ENCODE assay signal across 12 cellular contexts in the genomic region with DNA sequence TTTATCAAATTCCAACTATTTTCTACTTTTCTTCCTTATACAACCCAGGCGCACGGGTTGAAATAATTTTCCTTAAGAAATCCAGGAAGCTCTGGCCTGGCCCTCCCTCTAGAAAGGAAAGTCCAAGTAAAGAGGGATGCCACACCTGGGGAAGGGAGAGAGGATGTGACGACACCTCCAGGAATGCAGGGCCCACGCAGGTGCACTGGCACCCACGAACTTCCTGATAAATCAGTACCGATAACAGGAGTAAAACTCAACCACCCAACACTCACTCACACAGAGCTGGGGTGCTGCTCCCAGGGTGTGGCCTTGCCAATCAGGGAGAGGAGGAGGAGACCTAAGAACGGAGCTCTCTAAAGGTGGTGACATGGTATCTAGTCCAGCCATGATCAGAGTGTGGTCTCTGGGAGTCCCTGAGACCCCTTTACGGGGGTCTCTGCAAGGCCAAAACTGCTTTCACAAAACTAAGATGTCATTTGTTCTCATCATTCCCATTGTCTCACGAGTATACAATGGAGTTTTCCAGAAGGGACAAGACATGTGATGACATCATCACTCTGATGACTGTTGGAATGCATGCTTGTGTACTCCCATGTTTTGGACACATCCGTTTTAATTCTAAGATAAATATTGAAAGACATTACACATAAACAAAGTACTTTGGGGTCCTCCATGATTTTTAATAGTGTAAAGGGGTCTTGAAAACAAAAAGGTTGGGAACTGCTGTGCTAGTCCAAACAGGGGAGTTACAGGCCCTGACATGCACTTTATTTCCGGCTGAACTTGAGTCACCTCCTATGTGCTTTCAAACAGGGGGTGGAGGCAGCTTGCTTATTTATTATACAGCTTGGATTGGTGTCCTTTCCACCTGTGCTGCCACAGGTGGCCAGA. TPM values are rescaled to one million over a fixed set of nuclear protein-coding genes. Genes with fewer than 3 reads are reported as not detected.
DNase-seq lines count a peak whose midpoint lies in the region; ATAC-seq and TF ChIP-seq lines count a peak whose summit lies in the region.
"Had no signal": no experiment of that assay in that cellular context is flagged by ENCODE, and none has a peak within 500 bp of the region (broad histone marks: within the 10 kb centered on the region; RNA-seq: fewer than 3 reads in every experiment).

No MANE protein-coding gene starts in this region.

- no peaks in the 10 kb centered on the region for H3K9me2 ChIP-seq in Karpas-422 (replicated peaks; ENCODE audit: insufficient read depth, low read length)

- CTCF ChIA-PET in A673 (lab: Charles Lee): no interaction called here

- no TSS peak for BruUV-seq in A673 (replicated peaks; lab: Mats Ljungman, UMichigan)

- peaks cover 28% of the 10 kb centered on the region for H3K79me2 ChIP-seq in Karpas-422 (ENCODE audit: low read length)

- H3K4me3 ChIP-seq in colonic mucosa: no peak overlapping the region
- no peak overlapping the region for H3K4me3 ChIP-seq in mucosa of rectum (ENCODE audit: low read length in 2 of 2)
- no peak overlapping the region for H3K4me3 ChIP-seq in A673 (ENCODE audit: low read depth, low read length, poor library complexity, severe bottlenecking)
- no peak overlapping the region for H3K4me3 ChIP-seq in Karpas-422 (ENCODE audit: low read length)

- H2AFZ ChIP-seq in Karpas-422 (ENCODE audit: low read length): no peak overlapping the region

- H3K27ac Mint-ChIP-seq in stimulated activated naive CD8-positive, alpha-beta T cell treated with anti-CD3 and anti-CD28 coated beads, Interleukin-15, Interleukin-2, amounts not matched to agents 100 ng/mL and 50 ng/mL, for 24 hours: no peak overlapping the region
- H3K27ac Mint-ChIP-seq: activated T-helper 2 cell treated with anti-CD3 and anti-CD28 coated beads, Interferon-gamma antibody, Interleukin-2, Interleukin-4, amounts not matched to agents 10 μg/mL and 5 μg/mL and 100 μg/mL, durations not matched to agents 14 hours and 24 hours and 36 hours had no signal

- no peaks in the 10 kb centered on the region for H3K27me3 Mint-ChIP-seq in stimulated activated naive CD8-positive, alpha-beta T cell treated with anti-CD3 and anti-CD28 coated beads, Interleukin-15, Interleukin-2, amounts not matched to agents 100 ng/mL and 50 ng/mL, for 24 hours

- peak overlapping the region; percentile 23 for H3K4me3 Mint-ChIP-seq in stimulated activated naive CD8-positive, alpha-beta T cell treated with anti-CD3 and anti-CD28 coated beads, Interleukin-15, Interleukin-2, amounts not matched to agents 100 ng/mL and 50 ng/mL, for 24 hours

- H4K20me1 ChIP-seq in Karpas-422 (ENCODE audit: insufficient read depth, low read depth, low read length): no peaks in the 10 kb centered on the region

- DNase-seq in stimulated activated naive CD8-positive, alpha-beta T cell treated with anti-CD3 and anti-CD28 coated beads, Interleukin-15, Interleukin-2, amounts not matched to agents 100 U/mL and 50 U/mL, for 24 hours: no peak
- DNase-seq in colonic mucosa (peak; percentile 77), A673 (ENCODE audit: low spot score) (no peak), Karpas-422 (no peak), SKM-1 treated with dmso at 0.1 percent for 144 hours (lab: John Stamatoyannopoulos, UW; ENCODE audit: unreplicated experiment) (no peak)
- no peak for DNase-seq in activated CD4-positive, alpha-beta T cell treated with anti-CD3 and anti-CD28 coated beads, Interleukin-2, amount 50 U/mL, for 48 hours
- DNase-seq: MV-4-11; stimulated activated CD4-positive, alpha-beta T cell treated with anti-CD3 and anti-CD28 coated beads, Interleukin-15, amount 100 ng/mL, for 24 hours; SW 1271 had no signal

- H3K9me3 ChIP-seq in colonic mucosa (no peaks in the 10 kb centered on the region), mucosa of rectum (ENCODE audit: control insufficient read depth in 2 of 2, low read length in 2 of 2) (no peaks in the 10 kb centered on the region), A673 (ENCODE audit: low read depth, low read length, poor library complexity, severe bottlenecking) (no peaks in the 10 kb centered on the region), Karpas-422 (ENCODE audit: low read length) (no peaks in the 10 kb centered on the region)

- H3K27me3 ChIP-seq in colonic mucosa: no peaks in the 10 kb centered on the region
- H3K27me3 ChIP-seq in mucosa of rectum (ENCODE audit: control insufficient read depth in 2 of 2, insufficient read depth in 2 of 2, low read length in 2 of 2): no peaks in the 10 kb centered on the region
- no peaks in the 10 kb centered on the region for H3K27me3 ChIP-seq in A673 (replicated peaks; ENCODE audit: insufficient read depth, low read depth, low read length, poor library complexity)
- peaks cover 2% of the 10 kb centered on the region; the same call in 1 of the 2 replicates for H3K27me3 ChIP-seq in Karpas-422 (ENCODE audit: low read length)

- H3K36me3 Mint-ChIP-seq in stimulated activated naive CD8-positive, alpha-beta T cell treated with anti-CD3 and anti-CD28 coated beads, Interleukin-15, Interleukin-2, amounts not matched to agents 100 ng/mL and 50 ng/mL, for 24 hours (ENCODE audit: low read depth): no peaks in the 10 kb centered on the region

- H3K36me3 ChIP-seq in colonic mucosa: no peaks in the 10 kb centered on the region
- H3K36me3 ChIP-seq in mucosa of rectum (ENCODE audit: control insufficient read depth in 2 of 2, insufficient read depth in 2 of 2, low read length in 2 of 2): no peaks in the 10 kb centered on the region
- H3K36me3 ChIP-seq in A673 (ENCODE audit: insufficient read depth, low read length, poor library complexity, severe bottlenecking): no peaks in the 10 kb centered on the region
- H3K36me3 ChIP-seq in Karpas-422 (ENCODE audit: insufficient read depth, low read length): no peaks in the 10 kb centered on the region

- peak overlapping the region; percentile 83 for H3K27ac ChIP-seq in colonic mucosa
- peak overlapping the region; percentile 69 to 83 for H3K27ac ChIP-seq in mucosa of rectum (ENCODE audit: low read depth in 2 of 2, low read length in 2 of 2)
- no peak overlapping the region for H3K27ac ChIP-seq in A673 (ENCODE audit: low read depth, low read length, poor library complexity, severe bottlenecking)
- no peak overlapping the region for H3K27ac ChIP-seq in Karpas-422 (ENCODE audit: low read length)

- H3K4me1 ChIP-seq in colonic mucosa: no peaks in the 10 kb centered on the region
- peaks cover 21 to 30% of the 10 kb centered on the region in 2 donors for H3K4me1 ChIP-seq in mucosa of rectum (ENCODE audit: control insufficient read depth in 2 of 2, insufficient read depth in 2 of 2, low read length in 2 of 2)
- peaks cover 24% of the 10 kb centered on the region for H3K4me1 ChIP-seq in A673 (ENCODE audit: insufficient read depth, low read length, poor library complexity, severe bottlenecking)
- H3K4me1 ChIP-seq in Karpas-422 (ENCODE audit: low read length): peaks cover 25% of the 10 kb centered on the region

- POLR2A ChIA-PET in A673 (lab: Charles Lee; ENCODE audit: low non-redundant PET): no interaction called here

- intact Hi-C loops in colonic mucosa (cut with DNase I) (no loop called here), A673 (cut with micrococcal nuclease; ENCODE audit: unreplicated experiment) (no loop called here)

- TF ChIP-seq CTCF in colonic mucosa (IDR thresholded peaks at IDR 0.05): no peak
- no peak for TF ChIP-seq CTCF in A673 (conservative IDR thresholded peaks at IDR 0.05; ENCODE audit: low read depth, low read length)

- no peak overlapping the region for H3K4me2 ChIP-seq in Karpas-422 (ENCODE audit: low read depth, low read length, poor library complexity, severe bottlenecking)

- H3K9ac ChIP-seq in colonic mucosa (ENCODE audit: low read depth in 2 of 2, low read length in 2 of 2): peak overlapping the region in 1 of 2 donors; percentile 89
- H3K9ac ChIP-seq in mucosa of rectum (ENCODE audit: low read depth in 1 of 2, low read length in 2 of 2): peak overlapping the region; percentile 60 to 73
- H3K9ac ChIP-seq in Karpas-422 (ENCODE audit: low read length): no peak overlapping the region

- H3K4me1 Mint-ChIP-seq in stimulated activated naive CD8-positive, alpha-beta T cell treated with anti-CD3 and anti-CD28 coated beads, Interleukin-15, Interleukin-2, amounts not matched to agents 100 ng/mL and 50 ng/mL, for 24 hours (ENCODE audit: low read depth): peaks cover 21% of the 10 kb centered on the region

- no peak for ATAC-seq in stimulated activated naive CD8-positive, alpha-beta T cell treated with anti-CD3 and anti-CD28 coated beads, Interleukin-15, Interleukin-2, amounts not matched to agents 100 U/mL and 50 U/mL, for 24 hours

- no peaks in the 10 kb centered on the region for H3K9me3 Mint-ChIP-seq in stimulated activated naive CD8-positive, alpha-beta T cell treated with anti-CD3 and anti-CD28 coated beads, Interleukin-15, Interleukin-2, amounts not matched to agents 100 ng/mL and 50 ng/mL, for 24 hours
- H3K9me3 Mint-ChIP-seq: activated T-helper 2 cell treated with anti-CD3 and anti-CD28 coated beads, Interferon-gamma antibody, Interleukin-2, Interleukin-4, amounts not matched to agents 10 μg/mL and 5 μg/mL and 100 μg/mL, durations not matched to agents 14 hours and 24 hours and 36 hours had no signal

RNA-seq across cellular contexts. Expression of a gene that starts 2.2 kb away (rescaled TPM):
- total RNA-seq in colonic mucosa: 10 to 100 TPM; 16.6 to 35.6 TPM
- 24.7 and 28.1 TPM in 2 replicates for total RNA-seq in A673 (2021)
- 2.6 and 5.9 TPM in 2 replicates for total RNA-seq in Karpas-422 (2014; rRNA removed; shearing (Covaris generic); ENCODE audit: low replicate concordance)

RNA-seq across cellular contexts. Expression of a gene that starts 37.9 kb away (rescaled TPM):
- total RNA-seq in colonic mucosa (1 to 10 TPM; 1.9 to 2.9 TPM), A673 (2021) (19.1 and 21.6 TPM in 2 replicates)
- not detected in 2 replicates for total RNA-seq in Karpas-422 (2014; rRNA removed; shearing (Covaris generic); ENCODE audit: low replicate concordance)
- total RNA-seq: activated T-helper 2 cell treated with anti-CD3 and anti-CD28 coated beads, Interferon-gamma antibody, Interleukin-2, Interleukin-4, amounts not matched to agents 10 μg/mL and 5 μg/mL and 100 μg/mL, durations not matched to agents 14 hours and 24 hours and 36 hours had no signal

Comparison
In these comparisons a context has a peak if more than half of its experiments do, and no peak if none do; other contexts are left out.
1. H3K27ac ChIP-seq: peak in colonic mucosa (single experiment) and mucosa of rectum (2 of 2); none in A673 (single experiment) and Karpas-422 (single experiment).